ENCODE assay signal across 1 cellular context in the genomic region with DNA sequence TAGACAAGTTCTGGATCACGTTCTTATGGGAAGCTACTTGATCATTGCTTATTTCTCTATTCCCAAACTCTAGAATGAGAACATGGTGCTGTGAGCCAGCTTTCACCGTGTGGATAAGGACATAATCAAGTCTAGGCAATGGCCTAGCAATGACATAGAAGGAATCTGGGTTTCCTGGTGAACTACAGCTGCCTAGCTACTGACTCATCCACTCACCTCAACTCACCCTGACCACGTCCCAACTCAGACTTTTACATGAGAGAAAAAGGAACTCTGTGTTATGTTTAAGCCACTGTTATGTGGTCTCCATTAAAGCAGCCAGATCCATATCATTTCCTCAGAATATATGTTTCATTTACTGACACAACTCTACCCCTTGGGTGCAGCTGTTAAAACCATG.
TF ChIP-seq lines count a peak whose summit lies in the region.

No MANE protein-coding gene starts in this region.

TF ChIP-seq in HepG2, 621 proteins besides CTCF, POLR2A, EP300 and RAD21 (continued from another document):
- TF ChIP-seq, protein P1, sequence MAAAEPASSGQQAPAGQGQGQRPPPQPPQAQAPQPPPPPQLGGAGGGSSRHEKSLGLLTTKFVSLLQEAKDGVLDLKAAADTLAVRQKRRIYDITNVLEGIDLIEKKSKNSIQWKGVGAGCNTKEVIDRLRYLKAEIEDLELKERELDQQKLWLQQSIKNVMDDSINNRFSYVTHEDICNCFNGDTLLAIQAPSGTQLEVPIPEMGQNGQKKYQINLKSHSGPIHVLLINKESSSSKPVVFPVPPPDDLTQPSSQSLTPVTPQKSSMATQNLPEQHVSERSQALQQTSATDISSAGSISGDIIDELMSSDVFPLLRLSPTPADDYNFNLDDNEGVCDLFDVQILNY (CRISPR knock-in tag; conservative IDR thresholded peaks at IDR 0.05) = no peak
- TF ChIP-seq ZNF3 (CRISPR knock-in tag; IDR thresholded peaks at IDR 0.05) = no peak
- TF ChIP-seq, protein P2, sequence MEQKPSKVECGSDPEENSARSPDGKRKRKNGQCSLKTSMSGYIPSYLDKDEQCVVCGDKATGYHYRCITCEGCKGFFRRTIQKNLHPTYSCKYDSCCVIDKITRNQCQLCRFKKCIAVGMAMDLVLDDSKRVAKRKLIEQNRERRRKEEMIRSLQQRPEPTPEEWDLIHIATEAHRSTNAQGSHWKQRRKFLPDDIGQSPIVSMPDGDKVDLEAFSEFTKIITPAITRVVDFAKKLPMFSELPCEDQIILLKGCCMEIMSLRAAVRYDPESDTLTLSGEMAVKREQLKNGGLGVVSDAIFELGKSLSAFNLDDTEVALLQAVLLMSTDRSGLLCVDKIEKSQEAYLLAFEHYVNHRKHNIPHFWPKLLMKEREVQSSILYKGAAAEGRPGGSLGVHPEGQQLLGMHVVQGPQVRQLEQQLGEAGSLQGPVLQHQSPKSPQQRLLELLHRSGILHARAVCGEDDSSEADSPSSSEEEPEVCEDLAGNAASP (CRISPR knock-in tag; IDR thresholded peaks at IDR 0.05; ENCODE audit: borderline replicate concordance) = peak; percentile 67; the same call in 1 of the 2 replicates
- TF ChIP-seq, protein P3, sequence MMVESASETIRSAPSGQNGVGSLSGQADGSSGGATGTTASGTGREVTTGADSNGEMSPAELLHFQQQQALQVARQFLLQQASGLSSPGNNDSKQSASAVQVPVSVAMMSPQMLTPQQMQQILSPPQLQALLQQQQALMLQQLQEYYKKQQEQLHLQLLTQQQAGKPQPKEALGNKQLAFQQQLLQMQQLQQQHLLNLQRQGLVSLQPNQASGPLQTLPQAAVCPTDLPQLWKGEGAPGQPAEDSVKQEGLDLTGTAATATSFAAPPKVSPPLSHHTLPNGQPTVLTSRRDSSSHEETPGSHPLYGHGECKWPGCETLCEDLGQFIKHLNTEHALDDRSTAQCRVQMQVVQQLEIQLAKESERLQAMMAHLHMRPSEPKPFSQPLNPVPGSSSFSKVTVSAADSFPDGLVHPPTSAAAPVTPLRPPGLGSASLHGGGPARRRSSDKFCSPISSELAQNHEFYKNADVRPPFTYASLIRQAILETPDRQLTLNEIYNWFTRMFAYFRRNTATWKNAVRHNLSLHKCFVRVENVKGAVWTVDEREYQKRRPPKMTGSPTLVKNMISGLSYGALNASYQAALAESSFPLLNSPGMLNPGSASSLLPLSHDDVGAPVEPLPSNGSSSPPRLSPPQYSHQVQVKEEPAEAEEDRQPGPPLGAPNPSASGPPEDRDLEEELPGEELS (CRISPR knock-in tag; IDR thresholded peaks at IDR 0.05) = no peak
- no peak for TF ChIP-seq FOXM1 (CRISPR knock-in tag; IDR thresholded peaks at IDR 0.05)
